1 cellular context compared by ENCODE assay signal in genomic region chr20:62707281-62707941, GRCh38.
TF ChIP-seq lines count a peak whose summit lies in the region.

No MANE protein-coding gene starts in this region.

TF ChIP-seq in WTC11, 78 proteins besides CTCF, POLR2A, EP300 and RAD21 (continued from another document):
- TF ChIP-seq ATF3 (CRISPR knock-in tag; conservative IDR thresholded peaks at IDR 0.05) = no peak
- TF ChIP-seq NR1H2 (CRISPR knock-in tag; IDR thresholded peaks at IDR 0.05) = no peak
- TF ChIP-seq AFF4 (CRISPR knock-in tag; IDR thresholded peaks at IDR 0.05; ENCODE audit: borderline replicate concordance) = no peak
